In the genomic region with DNA sequence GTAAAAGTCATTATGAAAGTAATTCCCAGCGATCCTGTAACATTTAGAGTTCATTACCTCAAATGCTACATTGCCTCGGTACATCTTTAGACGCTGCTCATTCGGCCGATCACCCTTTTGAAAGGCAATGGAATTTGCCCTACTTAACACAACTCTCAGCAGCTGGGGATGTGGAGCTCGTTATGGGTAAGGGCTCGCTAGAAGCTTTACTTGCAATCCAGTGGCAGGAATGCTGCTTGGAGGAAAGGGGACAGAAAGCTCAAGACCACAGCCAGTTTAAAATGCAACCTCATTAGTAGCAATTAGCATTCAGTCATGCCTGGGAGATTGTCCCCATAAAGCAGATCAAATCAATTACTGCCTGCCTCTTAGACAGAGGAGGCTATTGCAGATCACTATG, we compare ENCODE assay signal across 17 cellular contexts.
A peak's percentile ranks its signal among the peaks of the same experiment; 100 is the strongest.
DNase-seq lines count a peak whose midpoint lies in the region; ATAC-seq and TF ChIP-seq lines count a peak whose summit lies in the region.
"Had no signal": no experiment of that assay in that cellular context is flagged by ENCODE, and none has a peak within 500 bp of the region (broad histone marks: within the 10 kb centered on the region; RNA-seq: fewer than 3 reads in every experiment).

No MANE protein-coding gene starts in this region.

- H3K23ac ChIP-seq in mesendoderm (ENCODE audit: low read length): no peak overlapping the region

- H3K36me3 ChIP-seq in endodermal cell (ENCODE audit: control insufficient read depth, insufficient read depth, low read length) (no peaks in the 10 kb centered on the region), mesendoderm (ENCODE audit: control insufficient read depth, insufficient read depth, low read length) (no peaks in the 10 kb centered on the region), suprapubic skin (no peaks in the 10 kb centered on the region)

- no peak overlapping the region for H3K18ac ChIP-seq in mesendoderm (ENCODE audit: low read length)

- no peak overlapping the region for H4K8ac ChIP-seq in mesendoderm (ENCODE audit: low read depth, low read length)

- DNase-seq in WTC11 (ENCODE audit: low spot score) (no peak), endodermal cell (peak; percentile 52), mesendoderm (peak; percentile 29), T-helper 9 cell (no peak), NCI-H2227 treated with DMSO at 0.1 percent for 48 hours (lab: John Stamatoyannopoulos, UW) (no peak), suprapubic skin (ENCODE audit: low spot score in 2 of 2) (no peak)
- DNase-seq: ACHN, DMS79 treated with DMSO at 0.1 percent for 48 hours, Karpas-422, NCI-H1436 treated with DMSO at 0.1 percent for 48 hours, NCI-H2029 treated with DMSO at 0.1 percent for 48 hours, OCI-M1, Right ventricle myocardium superior had no signal

- WGBS in endodermal cell (ENCODE audit: insufficient coverage in 1 of 2, insufficient read length in 1 of 2), 2 experiments: 92% methylated on average over 6 of the region's 7 CpGs; no CpG with 5 or more reads in 1 of the 2 experiments
- no CpG with 5 or more reads among the region's 7 CpGs for WGBS in mesendoderm (ENCODE audit: extremely low coverage, insufficient coverage, low lambda C conversion rate)
- WGBS in suprapubic skin: 63% methylated on average over 7 of the region's 7 CpGs

- no peaks in the 10 kb centered on the region for H3K36me3 Mint-ChIP-seq in WTC11
- H3K36me3 Mint-ChIP-seq in endodermal cell (ENCODE audit: low read depth): no peaks in the 10 kb centered on the region
- H3K36me3 Mint-ChIP-seq: CD14-positive monocyte, IgD-negative memory B cell had no signal

- TF ChIP-seq CTCF in WTC11 (IDR thresholded peaks at IDR 0.05) (no peak), endodermal cell (conservative IDR thresholded peaks at IDR 0.05) (no peak), suprapubic skin (IDR thresholded peaks at IDR 0.05) (no peak)

- H3K4ac ChIP-seq in mesendoderm (ENCODE audit: low read depth, low read length): no peak overlapping the region

- no peak overlapping the region for H3K4me3 ChIP-seq in endodermal cell (ENCODE audit: low read length)
- no peak overlapping the region for H3K4me3 ChIP-seq in mesendoderm (ENCODE audit: low read length)
- no peak overlapping the region for H3K4me3 ChIP-seq in suprapubic skin

- H3K4me1 ChIP-seq in endodermal cell (ENCODE audit: control insufficient read depth, insufficient read depth, low read length) (no peaks in the 10 kb centered on the region), mesendoderm (ENCODE audit: control insufficient read depth, low read depth, low read length) (no peaks in the 10 kb centered on the region), suprapubic skin (no peaks in the 10 kb centered on the region)

- no peak for TF ChIP-seq POLR2A in suprapubic skin (IDR thresholded peaks at IDR 0.05)

- H4K5ac ChIP-seq in mesendoderm (ENCODE audit: low read length): no peak overlapping the region

- peak overlapping the region; percentile 91 for H3K27ac ChIP-seq in endodermal cell (ENCODE audit: low read depth, low read length)
- H3K27ac ChIP-seq in mesendoderm (ENCODE audit: low read depth, low read length): no peak overlapping the region
- H3K27ac ChIP-seq in suprapubic skin: no peak overlapping the region

- ATAC-seq in WTC11: peak; percentile 66
- ATAC-seq in GM18873 (IDR thresholded peaks at IDR 0.05; ENCODE audit: low FRiP score, unreplicated experiment): no peak
- ATAC-seq: HCT116 had no signal

- no peaks in the 10 kb centered on the region for H3K79me1 ChIP-seq in mesendoderm (ENCODE audit: low read length)

- no peak overlapping the region for H2AK5ac ChIP-seq in mesendoderm (ENCODE audit: low read length)

- no peak overlapping the region for H3K9ac ChIP-seq in endodermal cell (ENCODE audit: extremely low read depth, low read length, poor library complexity, severe bottlenecking)
- no peak overlapping the region for H3K9ac ChIP-seq in mesendoderm (ENCODE audit: low read length)

- no peaks in the 10 kb centered on the region for H3K27me3 Mint-ChIP-seq in WTC11 (ENCODE audit: low read depth)
- no peaks in the 10 kb centered on the region for H3K27me3 Mint-ChIP-seq in endodermal cell (ENCODE audit: insufficient read depth)

- CTCF ChIA-PET in WTC11 (lab: Charles Lee): interaction anchor here (1.9 kb wide), 1 partner anchor 237 kb away, joined by 4 read pairs; no protein-coding TSS in a partner anchor

- H3K27ac Mint-ChIP-seq in WTC11 (no peak overlapping the region), endodermal cell (no peak overlapping the region)
- H3K27ac Mint-ChIP-seq: IgD-negative memory B cell had no signal

- H3K9me3 ChIP-seq in endodermal cell (ENCODE audit: control insufficient read depth, low read length) (no peaks in the 10 kb centered on the region), suprapubic skin (no peaks in the 10 kb centered on the region)

- H2BK120ac ChIP-seq in mesendoderm (ENCODE audit: low read depth, low read length): no peak overlapping the region

- no peak overlapping the region for H3K4me2 ChIP-seq in mesendoderm (ENCODE audit: low read length)

- H2BK15ac ChIP-seq in mesendoderm (replicated peaks; ENCODE audit: low read depth): no peak overlapping the region

- H3K4me3 Mint-ChIP-seq in WTC11 (no peak overlapping the region), endodermal cell (no peak overlapping the region)
- H3K4me3 Mint-ChIP-seq: CD14-positive monocyte, IgD-negative memory B cell had no signal

- H3K27me3 ChIP-seq in endodermal cell (ENCODE audit: control insufficient read depth, insufficient read depth, low read length, poor library complexity, severe bottlenecking): no peaks in the 10 kb centered on the region
- no peaks in the 10 kb centered on the region for H3K27me3 ChIP-seq in mesendoderm (ENCODE audit: insufficient read depth, low read length, poor library complexity)
- H3K27me3 ChIP-seq in suprapubic skin: no peaks in the 10 kb centered on the region

- TF ChIP-seq EP300 in suprapubic skin (IDR thresholded peaks at IDR 0.05): no peak

- peaks cover 19% of the 10 kb centered on the region; the same call in 1 of the 2 replicates for H3K4me1 Mint-ChIP-seq in WTC11
- H3K4me1 Mint-ChIP-seq in endodermal cell: no peaks in the 10 kb centered on the region
- H3K4me1 Mint-ChIP-seq: CD14-positive monocyte, IgD-negative memory B cell had no signal

- H3K56ac ChIP-seq in mesendoderm (ENCODE audit: low read length): no peak overlapping the region

- no peaks in the 10 kb centered on the region for H3K79me2 ChIP-seq in mesendoderm (ENCODE audit: control insufficient read depth, insufficient read depth, low read length)

- no peak overlapping the region for H2BK5ac ChIP-seq in mesendoderm (ENCODE audit: low read length)

- H3K9me3 Mint-ChIP-seq in WTC11 (0 out of 2 replicates have a peak, but pooled peaks cover 6% of the 10 kb centered on the region), endodermal cell (peaks cover 43% of the 10 kb centered on the region)

- POLR2A ChIA-PET in WTC11 (lab: Charles Lee): no interaction called here

TF ChIP-seq in WTC11, 78 proteins besides CTCF, POLR2A, EP300 and RAD21:
- no peak for TF ChIP-seq ZNF263 (CRISPR knock-in tag; IDR thresholded peaks at IDR 0.05; ENCODE audit: low read depth)
- TF ChIP-seq GABPB1 (CRISPR knock-in tag; IDR thresholded peaks at IDR 0.05): no peak
- no peak for TF ChIP-seq MXD4 (CRISPR knock-in tag; IDR thresholded peaks at IDR 0.05; ENCODE audit: borderline replicate concordance)
- TF ChIP-seq, protein P1, sequence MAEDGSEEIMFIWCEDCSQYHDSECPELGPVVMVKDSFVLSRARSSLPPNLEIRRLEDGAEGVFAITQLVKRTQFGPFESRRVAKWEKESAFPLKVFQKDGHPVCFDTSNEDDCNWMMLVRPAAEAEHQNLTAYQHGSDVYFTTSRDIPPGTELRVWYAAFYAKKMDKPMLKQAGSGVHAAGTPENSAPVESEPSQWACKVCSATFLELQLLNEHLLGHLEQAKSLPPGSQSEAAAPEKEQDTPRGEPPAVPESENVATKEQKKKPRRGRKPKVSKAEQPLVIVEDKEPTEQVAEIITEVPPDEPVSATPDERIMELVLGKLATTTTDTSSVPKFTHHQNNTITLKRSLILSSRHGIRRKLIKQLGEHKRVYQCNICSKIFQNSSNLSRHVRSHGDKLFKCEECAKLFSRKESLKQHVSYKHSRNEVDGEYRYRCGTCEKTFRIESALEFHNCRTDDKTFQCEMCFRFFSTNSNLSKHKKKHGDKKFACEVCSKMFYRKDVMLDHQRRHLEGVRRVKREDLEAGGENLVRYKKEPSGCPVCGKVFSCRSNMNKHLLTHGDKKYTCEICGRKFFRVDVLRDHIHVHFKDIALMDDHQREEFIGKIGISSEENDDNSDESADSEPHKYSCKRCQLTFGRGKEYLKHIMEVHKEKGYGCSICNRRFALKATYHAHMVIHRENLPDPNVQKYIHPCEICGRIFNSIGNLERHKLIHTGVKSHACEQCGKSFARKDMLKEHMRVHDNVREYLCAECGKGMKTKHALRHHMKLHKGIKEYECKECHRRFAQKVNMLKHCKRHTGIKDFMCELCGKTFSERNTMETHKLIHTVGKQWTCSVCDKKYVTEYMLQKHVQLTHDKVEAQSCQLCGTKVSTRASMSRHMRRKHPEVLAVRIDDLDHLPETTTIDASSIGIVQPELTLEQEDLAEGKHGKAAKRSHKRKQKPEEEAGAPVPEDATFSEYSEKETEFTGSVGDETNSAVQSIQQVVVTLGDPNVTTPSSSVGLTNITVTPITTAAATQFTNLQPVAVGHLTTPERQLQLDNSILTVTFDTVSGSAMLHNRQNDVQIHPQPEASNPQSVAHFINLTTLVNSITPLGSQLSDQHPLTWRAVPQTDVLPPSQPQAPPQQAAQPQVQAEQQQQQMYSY (CRISPR knock-in tag; IDR thresholded peaks at IDR 0.05): no peak
- TF ChIP-seq NFE2L1 (CRISPR knock-in tag; IDR thresholded peaks at IDR 0.05): no peak

Comparison
In these comparisons a context has a peak if more than half of its experiments do, and no peak if none do; other contexts are left out.
1. DNase-seq: peak in endodermal cell (single experiment) and mesendoderm (single experiment); none in WTC11 (single experiment), T-helper 9 cell (single experiment), NCI-H2227 treated with DMSO at 0.1 percent for 48 hours (single experiment) and suprapubic skin (0 of 2).